Comparison of ENCODE assay signal across 10 cellular contexts in genomic region chr10:57849726-57850357, GRCh38.
DNase-seq lines count a peak whose midpoint lies in the region; ATAC-seq and TF ChIP-seq lines count a peak whose summit lies in the region.
"Had no signal": no experiment of that assay in that cellular context is flagged by ENCODE, and none has a peak within 500 bp of the region (broad histone marks: within the 10 kb centered on the region; RNA-seq: fewer than 3 reads in every experiment).

No MANE protein-coding gene starts in this region.

- no peaks in the 10 kb centered on the region for H3K27me3 ChIP-seq in DND-41 (ENCODE audit: insufficient read depth, low read length, poor library complexity)
- H3K27me3 ChIP-seq in vagina = no peaks in the 10 kb centered on the region

- H3K4me1 ChIP-seq in DND-41 (ENCODE audit: insufficient read depth, low read length) = no peaks in the 10 kb centered on the region
- H3K4me1 ChIP-seq in vagina = no peaks in the 10 kb centered on the region

- H3K27me3 Mint-ChIP-seq in nephron progenitor cell (ENCODE audit: low read depth, poor library complexity) = peaks cover 4% of the 10 kb centered on the region
- H3K27me3 Mint-ChIP-seq: activated naive CD8-positive, alpha-beta T cell treated with anti-CD3 and anti-CD28 coated beads, Interleukin-2, amount 10 ng/mL, durations not matched to agents 7 days and 5 days had no signal

- H2AFZ ChIP-seq in DND-41 (ENCODE audit: low read depth, low read length) = no peak overlapping the region

- H3K79me2 ChIP-seq in DND-41 (ENCODE audit: insufficient read depth, low read length) = no peaks in the 10 kb centered on the region

- H3K4me1 Mint-ChIP-seq in nephron progenitor cell = peaks cover 4% of the 10 kb centered on the region
- H3K4me1 Mint-ChIP-seq: activated naive CD8-positive, alpha-beta T cell treated with anti-CD3 and anti-CD28 coated beads, Interleukin-2, amount 10 ng/mL, durations not matched to agents 7 days and 5 days had no signal

- no peak overlapping the region for H3K4me2 ChIP-seq in DND-41 (ENCODE audit: insufficient read depth, low read length)

- H3K4me3 ChIP-seq in DND-41 (ENCODE audit: low read depth in 1 of 2, low read length in 2 of 2) (no peak overlapping the region), cardiac fibroblast (replicated peaks in 1 of 2; ENCODE audit: low read depth in 2 of 2, low read length in 2 of 2) (no peak overlapping the region), vagina (no peak overlapping the region)
- H3K4me3 ChIP-seq: skin epidermis had no signal

- H3K9me3 Mint-ChIP-seq in nephron progenitor cell = no peaks in the 10 kb centered on the region
- H3K9me3 Mint-ChIP-seq: activated naive CD8-positive, alpha-beta T cell treated with anti-CD3 and anti-CD28 coated beads, Interleukin-2, amount 10 ng/mL, durations not matched to agents 7 days and 5 days had no signal

- no peaks in the 10 kb centered on the region for H4K20me1 ChIP-seq in DND-41 (ENCODE audit: insufficient read depth, low read length)

- H3K27ac ChIP-seq in DND-41 (ENCODE audit: low read length) (no peak overlapping the region), vagina (no peak overlapping the region)
- H3K27ac ChIP-seq: skin epidermis had no signal

- no peak overlapping the region for H3K9ac ChIP-seq in DND-41 (ENCODE audit: low read depth, low read length)

- peak; percentile 31 for TF ChIP-seq CTCF in DND-41 (IDR thresholded peaks at IDR 0.05; ENCODE audit: borderline replicate concordance, extremely low read depth, low read length, poor library complexity, severe bottlenecking)
- peak; percentile 20 for TF ChIP-seq CTCF in cardiac fibroblast (IDR thresholded peaks at IDR 0.05; ENCODE audit: low read depth, low read length)
- peak; percentile 20 for TF ChIP-seq CTCF in nephron progenitor cell (IDR thresholded peaks at IDR 0.05)
- no peak for TF ChIP-seq CTCF in vagina (IDR thresholded peaks at IDR 0.05)

- ATAC-seq in DND-41 (ENCODE audit: insufficient read depth, low read depth) (no peak), GM21515 (IDR thresholded peaks at IDR 0.05; ENCODE audit: unreplicated experiment) (no peak)

- no peaks in the 10 kb centered on the region for H3K36me3 ChIP-seq in DND-41 (ENCODE audit: insufficient read depth, low read length)
- no peaks in the 10 kb centered on the region for H3K36me3 ChIP-seq in vagina

- H3K27ac Mint-ChIP-seq in nephron progenitor cell = no peak overlapping the region
- H3K27ac Mint-ChIP-seq: activated naive CD8-positive, alpha-beta T cell treated with anti-CD3 and anti-CD28 coated beads, Interleukin-2, amount 10 ng/mL, durations not matched to agents 7 days and 5 days had no signal

- DNase-seq in DND-41 (no peak), M059J (ENCODE audit: low read depth) (peak; percentile 2), cardiac fibroblast (ENCODE audit: low read depth in 2 of 2) (peak; percentile 20 to 52), nephron progenitor cell (no peak), vagina (ENCODE audit: extremely low spot score in 2 of 2) (no peak)
- no peak for DNase-seq in activated CD4-positive, CD25-positive, alpha-beta regulatory T cell treated with anti-CD3 and anti-CD28 coated beads, Interleukin-2, amount 50 U/mL, for 72 hours
- DNase-seq: activated naive CD8-positive, alpha-beta T cell treated with anti-CD3 and anti-CD28 coated beads, Interleukin-2, amount 10 ng/mL, durations not matched to agents 7 days and 5 days; NCI-H1436 treated with DMSO at 0.1 percent for 48 hours had no signal

- no peaks in the 10 kb centered on the region for H3K36me3 Mint-ChIP-seq in nephron progenitor cell (ENCODE audit: low read depth)
- H3K36me3 Mint-ChIP-seq: activated naive CD8-positive, alpha-beta T cell treated with anti-CD3 and anti-CD28 coated beads, Interleukin-2, amount 10 ng/mL, durations not matched to agents 7 days and 5 days had no signal

- intact Hi-C loops in vagina (cut with DNase I) = no loop called here

- TF ChIP-seq POLR2A in vagina (IDR thresholded peaks at IDR 0.05) = no peak

- H3K4me3 Mint-ChIP-seq in nephron progenitor cell = no peak overlapping the region
- H3K4me3 Mint-ChIP-seq: activated naive CD8-positive, alpha-beta T cell treated with anti-CD3 and anti-CD28 coated beads, Interleukin-2, amount 10 ng/mL, durations not matched to agents 7 days and 5 days had no signal

- H3K9me3 ChIP-seq in DND-41 (ENCODE audit: insufficient read depth, low read length, severe bottlenecking) (no peaks in the 10 kb centered on the region), vagina (no peaks in the 10 kb centered on the region)

Comparison
In these comparisons a context has a peak if more than half of its experiments do, and no peak if none do; other contexts are left out.
1. DNase-seq: peak in M059J (single experiment) and cardiac fibroblast (2 of 2); none in DND-41 (single experiment), nephron progenitor cell (single experiment), vagina (0 of 2) and activated CD4-positive, CD25-positive, alpha-beta regulatory T cell treated with anti-CD3 and anti-CD28 coated beads, Interleukin-2, amount 50 U/mL, for 72 hours (single experiment).
2. CTCF ChIP-seq: peak in DND-41 (single experiment), cardiac fibroblast (single experiment) and nephron progenitor cell (single experiment); none in vagina (0 of 3).